ENCODE assay signal across 8 cellular contexts in the genomic region with DNA sequence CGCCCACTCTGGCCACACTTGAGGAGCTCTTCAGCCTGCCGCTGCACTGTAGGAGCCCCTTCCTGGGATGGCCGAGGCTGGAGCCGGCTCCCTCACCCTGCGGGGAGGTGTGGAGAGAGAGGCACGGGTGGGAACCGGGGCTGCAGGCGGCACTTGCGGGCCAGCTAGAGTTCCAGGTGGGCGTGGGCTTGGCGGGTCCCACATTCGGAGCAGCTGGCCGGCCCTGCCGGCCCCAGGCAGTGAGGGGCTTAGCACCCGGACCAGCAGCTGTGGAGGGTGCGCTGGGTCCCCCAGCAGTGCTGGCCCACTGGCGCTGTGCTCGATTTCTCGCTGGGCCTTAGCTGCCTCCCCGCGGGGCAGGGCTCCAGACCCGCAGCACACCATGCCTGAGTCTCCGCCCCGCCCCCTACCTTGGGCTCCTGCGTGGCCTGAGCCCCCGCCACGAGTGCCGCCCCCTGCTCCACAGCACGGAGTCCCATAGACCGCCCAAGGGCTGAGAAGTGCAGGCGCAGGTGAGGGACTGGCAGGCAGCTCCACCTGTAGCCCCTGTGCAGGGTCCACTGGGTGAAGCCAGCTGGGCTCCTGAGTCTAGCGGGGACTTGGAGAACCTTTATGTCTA.
"Had no signal": no experiment of that assay in that cellular context is flagged by ENCODE, and none has a peak within 500 bp of the region (broad histone marks: within the 10 kb centered on the region; RNA-seq: fewer than 3 reads in every experiment).

No MANE protein-coding gene starts in this region.

- DNase-seq: H9, HCEC 1CT had no signal

- H3K9me3 Mint-ChIP-seq: H9 had no signal

- ATAC-seq: GM23338, HepG2 had no signal

- H3K4me3 ChIP-seq: GM23338 had no signal

- FAIRE-seq: H1, H54, HepG2 had no signal

- H3K27me3 Mint-ChIP-seq: IgD-negative memory B cell had no signal

- H3K4me2 ChIP-seq: GM23338 had no signal

- H3K27ac Mint-ChIP-seq: GM23338, H9, IgD-negative memory B cell had no signal

- H3K27ac ChIP-seq: HL-60 had no signal

- H3K4me3 Mint-ChIP-seq: GM23338, H9, IgD-negative memory B cell had no signal

- H3K4me1 Mint-ChIP-seq: GM23338, H9 had no signal
